In the genomic region with DNA sequence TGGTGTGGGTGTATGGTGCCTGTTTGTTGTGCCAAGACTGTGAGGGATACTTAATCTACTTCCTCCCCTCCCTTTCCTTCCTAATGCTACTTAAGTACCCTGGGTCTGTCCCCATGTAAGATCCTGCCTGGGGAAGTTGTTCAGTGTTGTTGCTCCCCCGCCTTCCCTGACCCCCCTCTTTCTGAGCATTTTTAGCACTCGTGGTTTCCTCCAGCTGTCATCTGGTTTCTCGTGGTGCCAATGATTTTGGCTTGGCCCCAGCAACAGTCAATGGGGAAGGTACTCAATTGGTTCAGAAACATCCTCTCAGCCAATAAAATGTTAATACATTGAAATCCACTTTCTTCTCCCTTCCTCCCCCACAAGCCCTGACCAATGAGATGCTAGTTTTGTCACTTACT, we compare ENCODE assay signal across 2 cellular contexts.
TF ChIP-seq lines count a peak whose summit lies in the region.

No MANE protein-coding gene starts in this region.

TF ChIP-seq in IMR-90, 13 proteins besides CTCF, POLR2A, EP300 and RAD21:
- TF ChIP-seq MAFK (IDR thresholded peaks at IDR 0.05; ENCODE audit: low read depth, low read length) (no peak), MAZ (IDR thresholded peaks at IDR 0.05; ENCODE audit: borderline replicate concordance, low read depth, low read length) (no peak), SMC3 (IDR thresholded peaks at IDR 0.05; ENCODE audit: low read depth, low read length) (no peak), CEBPB (IDR thresholded peaks at IDR 0.05; ENCODE audit: low read depth, low read length) (no peak), CHD1 (IDR thresholded peaks at IDR 0.05; ENCODE audit: low read depth, low read length) (no peak), NFE2L2 (IDR thresholded peaks at IDR 0.05; ENCODE audit: low read depth, low read length) (no peak), RFX5 (IDR thresholded peaks at IDR 0.05; ENCODE audit: low read depth, low read length) (peak; percentile 35; the same call in 1 of the 2 replicates)
TF ChIP-seq in IMR-90: peak in this region for 1.

TF ChIP-seq in K562, 482 proteins besides CTCF, POLR2A, EP300 and RAD21:
- TF ChIP-seq, protein P1, sequence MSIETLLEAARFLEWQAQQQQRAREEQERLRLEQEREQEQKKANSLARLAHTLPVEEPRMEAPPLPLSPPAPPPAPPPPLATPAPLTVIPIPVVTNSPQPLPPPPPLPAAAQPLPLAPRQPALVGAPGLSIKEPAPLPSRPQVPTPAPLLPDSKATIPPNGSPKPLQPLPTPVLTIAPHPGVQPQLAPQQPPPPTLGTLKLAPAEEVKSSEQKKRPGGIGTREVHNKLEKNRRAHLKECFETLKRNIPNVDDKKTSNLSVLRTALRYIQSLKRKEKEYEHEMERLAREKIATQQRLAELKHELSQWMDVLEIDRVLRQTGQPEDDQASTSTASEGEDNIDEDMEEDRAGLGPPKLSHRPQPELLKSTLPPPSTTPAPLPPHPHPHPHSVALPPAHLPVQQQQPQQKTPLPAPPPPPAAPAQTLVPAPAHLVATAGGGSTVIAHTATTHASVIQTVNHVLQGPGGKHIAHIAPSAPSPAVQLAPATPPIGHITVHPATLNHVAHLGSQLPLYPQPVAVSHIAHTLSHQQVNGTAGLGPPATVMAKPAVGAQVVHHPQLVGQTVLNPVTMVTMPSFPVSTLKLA (conservative IDR thresholded peaks at IDR 0.05), result 0 out of 4 replicates have a peak, but pooled peaks of 1 of the 2 experiments have one; percentile 37
- TF ChIP-seq ZNF239 (CRISPR knock-in tag; IDR thresholded peaks at IDR 0.05) (no peak), ERF (CRISPR knock-in tag; IDR thresholded peaks at IDR 0.05) (no peak), EGR1 (conservative IDR thresholded peaks at IDR 0.05) (no peak), ETV1 (tag; conservative IDR thresholded peaks at IDR 0.05; ENCODE audit: low read depth) (peak; percentile 20; the same call in 1 of the 2 replicates), CREM (IDR thresholded peaks at IDR 0.05; ENCODE audit: low read depth) (no peak), VEZF1 (CRISPR knock-in tag; IDR thresholded peaks at IDR 0.05) (peak; percentile 91), ETV6 (IDR thresholded peaks at IDR 0.05; ENCODE audit: borderline replicate concordance in 1 of 2, low read depth in 2 of 2, low read length in 1 of 2) (0 out of 4 replicates have a peak, but pooled peaks of 1 of the 2 experiments have one; percentile 21), ETV6 (CRISPR knock-in tag; IDR thresholded peaks at IDR 0.05; ENCODE audit: borderline replicate concordance) (no peak), ZNF263 (CRISPR knock-in tag; IDR thresholded peaks at IDR 0.05; ENCODE audit: borderline replicate concordance) (no peak), NFIC (IDR thresholded peaks at IDR 0.05) (peak; percentile 51), ZBTB11 (CRISPR knock-in tag; IDR thresholded peaks at IDR 0.05) (no peak), TBL1XR1 (IDR thresholded peaks at IDR 0.05; ENCODE audit: low read length in 2 of 2) (no peak)
- TF ChIP-seq, protein P2, sequence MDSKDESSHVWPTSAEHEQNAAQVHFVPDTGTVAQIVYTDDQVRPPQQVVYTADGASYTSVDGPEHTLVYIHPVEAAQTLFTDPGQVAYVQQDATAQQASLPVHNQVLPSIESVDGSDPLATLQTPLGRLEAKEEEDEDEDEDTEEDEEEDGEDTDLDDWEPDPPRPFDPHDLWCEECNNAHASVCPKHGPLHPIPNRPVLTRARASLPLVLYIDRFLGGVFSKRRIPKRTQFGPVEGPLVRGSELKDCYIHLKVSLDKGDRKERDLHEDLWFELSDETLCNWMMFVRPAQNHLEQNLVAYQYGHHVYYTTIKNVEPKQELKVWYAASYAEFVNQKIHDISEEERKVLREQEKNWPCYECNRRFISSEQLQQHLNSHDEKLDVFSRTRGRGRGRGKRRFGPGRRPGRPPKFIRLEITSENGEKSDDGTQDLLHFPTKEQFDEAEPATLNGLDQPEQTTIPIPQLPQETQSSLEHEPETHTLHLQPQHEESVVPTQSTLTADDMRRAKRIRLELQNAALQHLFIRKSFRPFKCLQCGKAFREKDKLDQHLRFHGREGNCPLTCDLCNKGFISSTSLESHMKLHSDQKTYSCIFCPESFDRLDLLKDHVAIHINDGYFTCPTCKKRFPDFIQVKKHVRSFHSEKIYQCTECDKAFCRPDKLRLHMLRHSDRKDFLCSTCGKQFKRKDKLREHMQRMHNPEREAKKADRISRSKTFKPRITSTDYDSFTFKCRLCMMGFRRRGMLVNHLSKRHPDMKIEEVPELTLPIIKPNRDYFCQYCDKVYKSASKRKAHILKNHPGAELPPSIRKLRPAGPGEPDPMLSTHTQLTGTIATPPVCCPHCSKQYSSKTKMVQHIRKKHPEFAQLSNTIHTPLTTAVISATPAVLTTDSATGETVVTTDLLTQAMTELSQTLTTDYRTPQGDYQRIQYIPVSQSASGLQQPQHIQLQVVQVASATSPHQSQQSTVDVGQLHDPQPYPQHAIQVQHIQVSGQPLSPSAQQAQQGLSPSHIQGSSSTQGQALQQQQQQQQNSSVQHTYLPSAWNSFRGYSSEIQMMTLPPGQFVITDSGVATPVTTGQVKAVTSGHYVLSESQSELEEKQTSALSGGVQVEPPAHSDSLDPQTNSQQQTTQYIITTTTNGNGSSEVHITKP (IDR thresholded peaks at IDR 0.05; ENCODE audit: partially characterized antibody), result peak; percentile 90
- TF ChIP-seq, protein P3, sequence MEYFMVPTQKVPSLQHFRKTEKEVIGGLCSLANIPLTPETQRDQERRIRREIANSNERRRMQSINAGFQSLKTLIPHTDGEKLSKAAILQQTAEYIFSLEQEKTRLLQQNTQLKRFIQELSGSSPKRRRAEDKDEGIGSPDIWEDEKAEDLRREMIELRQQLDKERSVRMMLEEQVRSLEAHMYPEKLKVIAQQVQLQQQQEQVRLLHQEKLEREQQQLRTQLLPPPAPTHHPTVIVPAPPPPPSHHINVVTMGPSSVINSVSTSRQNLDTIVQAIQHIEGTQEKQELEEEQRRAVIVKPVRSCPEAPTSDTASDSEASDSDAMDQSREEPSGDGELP (CRISPR knock-in tag; IDR thresholded peaks at IDR 0.05; ENCODE audit: borderline replicate concordance), result peak; percentile 41; the same call in 1 of the 2 replicates
